In the genomic region with DNA sequence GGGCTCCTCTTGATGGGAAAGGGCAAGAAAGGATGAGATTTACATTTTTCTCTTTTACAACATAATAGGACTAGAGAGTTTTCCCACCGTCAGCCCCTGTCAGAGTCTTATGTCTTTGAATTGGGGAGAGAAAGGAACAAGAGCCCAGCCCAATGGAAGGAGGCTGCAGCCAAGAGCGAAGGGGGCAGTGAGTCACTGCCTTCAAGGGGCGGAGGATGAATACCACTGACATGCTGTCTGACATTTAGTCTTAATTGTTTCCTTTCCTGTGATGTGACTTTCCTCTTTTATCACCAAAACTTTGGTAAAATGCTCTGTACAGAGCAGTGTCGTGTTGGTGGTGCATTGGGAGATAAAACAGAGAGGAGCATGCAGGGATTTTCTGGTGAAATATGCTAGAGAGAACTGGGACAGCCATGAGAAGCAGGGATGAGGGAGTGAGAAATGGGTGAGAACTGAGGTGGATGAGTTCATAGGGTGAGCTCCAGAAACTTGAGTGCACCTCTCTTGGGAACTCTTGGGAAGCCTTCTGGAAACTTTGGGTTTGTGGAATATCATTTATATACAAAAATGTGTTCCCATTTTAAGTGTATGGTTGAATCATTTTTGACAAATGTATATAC, we compare ENCODE assay signal across 1 cellular context.
TF ChIP-seq lines count a peak whose summit lies in the region.

No MANE protein-coding gene starts in this region.

TF ChIP-seq in HEK293, 187 proteins besides CTCF, POLR2A, EP300 and RAD21 (continued from another document):
- TF ChIP-seq, protein P1, sequence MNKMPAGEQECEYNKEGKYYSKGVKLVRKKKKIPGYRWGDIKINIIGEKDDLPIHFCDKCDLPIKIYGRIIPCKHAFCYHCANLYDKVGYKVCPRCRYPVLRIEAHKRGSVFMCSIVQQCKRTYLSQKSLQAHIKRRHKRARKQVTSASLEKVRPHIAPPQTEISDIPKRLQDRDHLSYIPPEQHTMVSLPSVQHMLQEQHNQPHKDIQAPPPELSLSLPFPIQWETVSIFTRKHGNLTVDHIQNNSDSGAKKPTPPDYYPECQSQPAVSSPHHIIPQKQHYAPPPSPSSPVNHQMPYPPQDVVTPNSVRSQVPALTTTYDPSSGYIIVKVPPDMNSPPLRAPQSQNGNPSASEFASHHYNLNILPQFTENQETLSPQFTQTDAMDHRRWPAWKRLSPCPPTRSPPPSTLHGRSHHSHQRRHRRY (tag by site-specific recombination; IDR thresholded peaks at IDR 0.05): no peak
- TF ChIP-seq, protein P2, sequence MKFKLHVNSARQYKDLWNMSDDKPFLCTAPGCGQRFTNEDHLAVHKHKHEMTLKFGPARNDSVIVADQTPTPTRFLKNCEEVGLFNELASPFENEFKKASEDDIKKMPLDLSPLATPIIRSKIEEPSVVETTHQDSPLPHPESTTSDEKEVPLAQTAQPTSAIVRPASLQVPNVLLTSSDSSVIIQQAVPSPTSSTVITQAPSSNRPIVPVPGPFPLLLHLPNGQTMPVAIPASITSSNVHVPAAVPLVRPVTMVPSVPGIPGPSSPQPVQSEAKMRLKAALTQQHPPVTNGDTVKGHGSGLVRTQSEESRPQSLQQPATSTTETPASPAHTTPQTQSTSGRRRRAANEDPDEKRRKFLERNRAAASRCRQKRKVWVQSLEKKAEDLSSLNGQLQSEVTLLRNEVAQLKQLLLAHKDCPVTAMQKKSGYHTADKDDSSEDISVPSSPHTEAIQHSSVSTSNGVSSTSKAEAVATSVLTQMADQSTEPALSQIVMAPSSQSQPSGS (tag by site-specific recombination; IDR thresholded peaks at IDR 0.05; ENCODE audit: low read depth): no peak
- TF ChIP-seq ZNF404 (tag by site-specific recombination; IDR thresholded peaks at IDR 0.05) (no peak), ZFP41 (tag by site-specific recombination; IDR thresholded peaks at IDR 0.05; ENCODE audit: borderline replicate concordance) (no peak), ZNF133 (tag by site-specific recombination; IDR thresholded peaks at IDR 0.05) (no peak), ZSCAN23 (tag by site-specific recombination; IDR thresholded peaks at IDR 0.05) (no peak), SP7 (tag by site-specific recombination; IDR thresholded peaks at IDR 0.05) (peak; percentile 58; the same call in 1 of the 2 replicates), ZNF768 (tag by site-specific recombination; IDR thresholded peaks at IDR 0.05) (no peak), ZNF664 (tag by site-specific recombination; IDR thresholded peaks at IDR 0.05) (no peak), KLF8 (tag by site-specific recombination; IDR thresholded peaks at IDR 0.05) (no peak), REPIN1 (tag by site-specific recombination; IDR thresholded peaks at IDR 0.05; ENCODE audit: low read depth) (no peak)
